ENCODE assay signal across 8 cellular contexts in genomic region chr7:50696810-50697582, GRCh38.
DNase-seq lines count a peak whose midpoint lies in the region; ATAC-seq, FAIRE-seq and TF ChIP-seq lines count a peak whose summit lies in the region.

No MANE protein-coding gene starts in this region.

- H3K9me3 Mint-ChIP-seq in neural progenitor cell: no peaks in the 10 kb centered on the region

- H3F3A ChIP-seq in MM.1S (ENCODE audit: insufficient read depth, low read length): no peaks in the 10 kb centered on the region
- H3F3A ChIP-seq in neural progenitor cell (ENCODE audit: low read depth): no peaks in the 10 kb centered on the region

- no peaks in the 10 kb centered on the region for H4K20me1 ChIP-seq in MM.1S (ENCODE audit: insufficient read depth, low read length)
- peaks cover 5% of the 10 kb centered on the region for H4K20me1 ChIP-seq in neural progenitor cell (ENCODE audit: low read depth)

- H3K9me2 ChIP-seq in MM.1S (replicated peaks; ENCODE audit: insufficient read depth, low read length): no peaks in the 10 kb centered on the region

- peaks cover 40% of the 10 kb centered on the region for H3K36me3 Mint-ChIP-seq in neural progenitor cell

- CTCF ChIA-PET in GM10248 (lab: Yijun Ruan, JAX): interaction anchor here (1.3 kb wide), 1 partner anchor 464 kb away, joined by 10 read pairs; no protein-coding TSS in a partner anchor

- H3K27ac ChIP-seq in MM.1S (ENCODE audit: low read length) (no peak overlapping the region), neural progenitor cell (no peak overlapping the region)

- no peak overlapping the region for H3K4me3 Mint-ChIP-seq in neural progenitor cell

- H3K27me3 Mint-ChIP-seq in neural progenitor cell (ENCODE audit: insufficient read depth, low read depth): peaks cover 2% of the 10 kb centered on the region

- no peak overlapping the region for H3K4me2 ChIP-seq in MM.1S (ENCODE audit: low read depth, low read length)
- H3K4me2 ChIP-seq in neural progenitor cell: no peak overlapping the region

- no peaks in the 10 kb centered on the region for H3K79me2 ChIP-seq in MM.1S (ENCODE audit: low read length)
- no peaks in the 10 kb centered on the region for H3K79me2 ChIP-seq in neural progenitor cell (ENCODE audit: low read depth)

- TF ChIP-seq CTCF in GM10248 (IDR thresholded peaks at IDR 0.05; ENCODE audit: control extremely low read depth, extremely low read depth, low read depth, missing control alignments) (peak; percentile 25), MM.1S (IDR thresholded peaks at IDR 0.05; ENCODE audit: low read length) (peak; percentile 55), bronchial epithelial cell (IDR thresholded peaks at IDR 0.05; ENCODE audit: insufficient read depth, low read length, severe bottlenecking) (peak; percentile 33), neural progenitor cell (IDR thresholded peaks at IDR 0.05) (peak; percentile 56), GM13976 (IDR thresholded peaks at IDR 0.05; ENCODE audit: borderline replicate concordance, control extremely low read depth, extremely low read depth, insufficient read depth, missing control alignments) (no peak)

- ATAC-seq in GM21529 (IDR thresholded peaks at IDR 0.05; ENCODE audit: unreplicated experiment): no peak
- ATAC-seq in GM21723 (IDR thresholded peaks at IDR 0.05; ENCODE audit: unreplicated experiment): no peak

- H3K4me3 ChIP-seq in MM.1S (ENCODE audit: low read length) (no peak overlapping the region), bronchial epithelial cell (ENCODE audit: low read depth, low read length) (no peak overlapping the region), neural progenitor cell (no peak overlapping the region)

- DNase-seq in GM10248 (ENCODE audit: extremely low spot score) (no peak), MM.1S (no peak), bronchial epithelial cell (ENCODE audit: low read depth) (peak; percentile 20), neural progenitor cell (ENCODE audit: low spot score) (peak; percentile 16), GM13976 (ENCODE audit: low spot score) (no peak), pons (ENCODE audit: low spot score) (no peak)

- peaks cover 19% of the 10 kb centered on the region for H3K4me1 Mint-ChIP-seq in neural progenitor cell

- H3K27me3 ChIP-seq in MM.1S (replicated peaks; ENCODE audit: insufficient read depth, low read length): no peaks in the 10 kb centered on the region
- no peaks in the 10 kb centered on the region for H3K27me3 ChIP-seq in bronchial epithelial cell (ENCODE audit: control insufficient read depth, insufficient read depth, low read length)
- no peaks in the 10 kb centered on the region for H3K27me3 ChIP-seq in neural progenitor cell

- POLR2A ChIA-PET in GM10248 (lab: Yijun Ruan, JAX): no interaction called here

- H3K9me3 ChIP-seq in MM.1S (replicated peaks; ENCODE audit: insufficient read depth, low read length): no peaks in the 10 kb centered on the region
- H3K9me3 ChIP-seq in neural progenitor cell (ENCODE audit: low read depth): no peaks in the 10 kb centered on the region

- H3K27ac Mint-ChIP-seq in neural progenitor cell: no peak overlapping the region

- no peak for FAIRE-seq in bronchial epithelial cell (lab: Jason Lieb, UNC)

- H3K36me3 ChIP-seq in MM.1S (replicated peaks; ENCODE audit: insufficient read depth, low read length) (no peaks in the 10 kb centered on the region), bronchial epithelial cell (ENCODE audit: control insufficient read depth, insufficient read depth, low read length) (peaks cover 3% of the 10 kb centered on the region), neural progenitor cell (no peaks in the 10 kb centered on the region)

- H3K4me1 ChIP-seq in MM.1S (ENCODE audit: low read length) (no peaks in the 10 kb centered on the region), neural progenitor cell (peaks cover 3% of the 10 kb centered on the region)

- H2AFZ ChIP-seq in MM.1S (ENCODE audit: low read length) (no peak overlapping the region), neural progenitor cell (replicated peaks) (no peak overlapping the region)

- in situ Hi-C loops in GM13976 (cut with MboI; ENCODE audit: low sequenced_read_pairs, unreplicated experiment): no loop called here

- H3K9ac ChIP-seq in MM.1S (ENCODE audit: low read length) (no peak overlapping the region), neural progenitor cell (no peak overlapping the region)

Comparison
In these comparisons a context has a peak if more than half of its experiments do, and no peak if none do; other contexts are left out.
1. DNase-seq: peak in bronchial epithelial cell (single experiment) and neural progenitor cell (single experiment); none in GM10248 (single experiment), MM.1S (single experiment), GM13976 (single experiment) and pons (single experiment).